ENCODE assay signal across 22 cellular contexts in genomic region chr2:236960516-236960915, GRCh38.
"Had no signal": no experiment of that assay in that cellular context is flagged by ENCODE, and none has a peak within 500 bp of the region (broad histone marks: within the 10 kb centered on the region; RNA-seq: fewer than 3 reads in every experiment).

No MANE protein-coding gene starts in this region.

- H3K4me1 ChIP-seq: Peyer's patch had no signal

- H3K4me3 Mint-ChIP-seq: activated naive CD8-positive, alpha-beta T cell treated with anti-CD3 and anti-CD28 coated beads, Interleukin-2, amount 10 ng/mL, durations not matched to agents 7 days and 5 days; T-helper 1 cell treated with Interleukin-12 subunit alpha and Interleukin-12 subunit beta and Interleukin-4 antibody, amounts not matched to agents 30 μg/mL and 1 μg/mL, for 36 hours had no signal

- H3K36me3 Mint-ChIP-seq: activated naive CD8-positive, alpha-beta T cell treated with anti-CD3 and anti-CD28 coated beads, Interleukin-2, amount 10 ng/mL, durations not matched to agents 7 days and 5 days had no signal

- H3K4me3 ChIP-seq: adrenal gland, K562, Peyer's patch, SJSA1 had no signal

- H3K27me3 ChIP-seq: adrenal gland, Peyer's patch, SJSA1 had no signal

- ATAC-seq: activated CD4-positive, CD25-positive, alpha-beta regulatory T cell treated with anti-CD3 and anti-CD28 coated beads, Interleukin-2, amount 50 U/mL, for 24 hours; K562; SK-N-SH treated with all-trans-retinoic acid at 6 μM for 48 hours had no signal

- H3K36me3 ChIP-seq: adrenal gland, Peyer's patch, SJSA1 had no signal

- H3K27ac Mint-ChIP-seq: activated naive CD8-positive, alpha-beta T cell treated with anti-CD3 and anti-CD28 coated beads, Interleukin-2, amount 10 ng/mL, durations not matched to agents 7 days and 5 days; T-helper 1 cell treated with Interleukin-12 subunit alpha and Interleukin-12 subunit beta and Interleukin-4 antibody, amounts not matched to agents 30 μg/mL and 1 μg/mL, for 36 hours had no signal

- H3K9me3 ChIP-seq: adrenal gland, Peyer's patch had no signal

- H3K9me3 Mint-ChIP-seq: activated naive CD8-positive, alpha-beta T cell treated with anti-CD3 and anti-CD28 coated beads, Interleukin-2, amount 10 ng/mL, durations not matched to agents 7 days and 5 days; T-helper 1 cell treated with Interleukin-12 subunit alpha and Interleukin-12 subunit beta and Interleukin-4 antibody, amounts not matched to agents 30 μg/mL and 1 μg/mL, for 36 hours had no signal

- DNase-seq: activated CD4-positive, alpha-beta T cell treated with anti-CD3 and anti-CD28 coated beads for 4 hours; activated naive CD4-positive, alpha-beta T cell treated with anti-CD3 and anti-CD28 coated beads, Interleukin-2, amount 50 U/mL, for 16 hours; activated naive CD8-positive, alpha-beta T cell treated with anti-CD3 and anti-CD28 coated beads, Interleukin-2, amount 10 ng/mL, durations not matched to agents 7 days and 5 days; activated T-cell treated with anti-CD3 and anti-CD28 coated beads, Interleukin-2, amount 50 U/mL, for 1 hour; anterior cingulate cortex; Karpas-422; MM.1S; NCI-H1105; NCI-H1436; NCI-H1694 treated with DMSO at 0.1 percent for 48 hours; NCI-H2029 treated with DMSO at 0.1 percent for 48 hours; NCI-H510A treated with DMSO at 0.1 percent for 48 hours; SHP77; SW 1271 had no signal

- H3K27ac ChIP-seq: adrenal gland, Peyer's patch, RWPE1, SJSA1 had no signal
